Comparison of ENCODE assay signal across 27 cellular contexts in the genomic region with DNA sequence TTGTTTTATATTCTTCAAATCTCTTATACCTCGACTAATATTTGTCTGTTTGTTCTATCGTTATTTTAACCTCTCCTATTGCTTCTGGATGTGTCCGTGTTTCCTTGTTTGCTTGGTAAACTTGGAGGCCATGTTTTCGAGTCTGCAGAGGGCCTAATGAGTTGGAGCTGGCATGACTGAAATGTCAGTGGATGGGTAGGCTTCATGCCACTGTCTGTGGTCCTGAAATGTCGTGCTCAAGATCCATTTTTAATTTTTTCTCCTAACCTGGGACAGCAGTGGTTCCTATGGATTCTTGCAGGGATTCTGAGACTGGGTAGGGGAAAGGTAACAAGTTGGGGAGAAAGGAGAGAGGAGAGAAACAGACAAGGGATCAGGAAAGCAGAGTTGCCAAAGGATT. TPM values are rescaled to one million over a fixed set of nuclear protein-coding genes. Genes with fewer than 3 reads are reported as not detected.
DNase-seq lines count a peak whose midpoint lies in the region; ATAC-seq, FAIRE-seq and TF ChIP-seq lines count a peak whose summit lies in the region.
"Had no signal": no experiment of that assay in that cellular context is flagged by ENCODE, and none has a peak within 500 bp of the region (broad histone marks: within the 10 kb centered on the region; RNA-seq: fewer than 3 reads in every experiment).

No MANE protein-coding gene starts in this region.

- H3K56ac ChIP-seq in H9 (ENCODE audit: insufficient read length, low read depth, low read length) = no peak overlapping the region

- TF ChIP-seq RAD21 in A549 (conservative IDR thresholded peaks at IDR 0.05 in 1 of 2, IDR thresholded peaks at IDR 0.05 in 1 of 2) (no peak), Ishikawa (IDR thresholded peaks at IDR 0.05; ENCODE audit: low read depth) (no peak)

- POLR2A ChIA-PET in A549 (lab: Yijun Ruan, JAX) = no interaction called here

- no peak overlapping the region for H3K14ac ChIP-seq in H9 (ENCODE audit: insufficient read depth, low read length)

- no peak for TF ChIP-seq CTCF in A549 (IDR thresholded peaks at IDR 0.05)
- no peak for TF ChIP-seq CTCF in astrocyte of the spinal cord (IDR thresholded peaks at IDR 0.05; ENCODE audit: low read depth, low read length)
- TF ChIP-seq CTCF in fibroblast of pulmonary artery (IDR thresholded peaks at IDR 0.05; ENCODE audit: low read length, missing control alignments) = no peak
- no peak for TF ChIP-seq CTCF in H9 (conservative IDR thresholded peaks at IDR 0.05)
- no peak for TF ChIP-seq CTCF in coronary artery (IDR thresholded peaks at IDR 0.05)

- no peak overlapping the region for H3K9ac ChIP-seq in H9 (ENCODE audit: extremely low read depth, insufficient read length, low read length)

- no peak for ATAC-seq in A549
- ATAC-seq: activated T-cell treated with anti-CD3 and anti-CD28 coated beads, Interleukin-2, amount 50 U/mL, for 72 hours; foreskin keratinocyte; left ventricle myocardium superior; pancreas; T-helper 17 cell; upper lobe of right lung; WTC11 had no signal

- H3K9me3 ChIP-seq in A549 (no peaks in the 10 kb centered on the region), H9 (ENCODE audit: control insufficient read depth, low read depth, low read length) (no peaks in the 10 kb centered on the region)
- H3K9me3 ChIP-seq: pancreas, sigmoid colon, stomach, upper lobe of right lung had no signal

- no peak overlapping the region for H4K8ac ChIP-seq in H9 (replicated peaks; ENCODE audit: insufficient read length, low read depth, low read length)

- H3K27ac ChIP-seq in A549 (no peak overlapping the region), H9 (ENCODE audit: insufficient read length, low read depth, low read length) (no peak overlapping the region), coronary artery (no peak overlapping the region)
- H3K27ac ChIP-seq: foreskin keratinocyte, pancreas, sigmoid colon, stomach, upper lobe of right lung had no signal

- H3K4me1 Mint-ChIP-seq in H9 = no peaks in the 10 kb centered on the region
- H3K4me1 Mint-ChIP-seq: WTC11 had no signal

- H3T11ph ChIP-seq in H9 (ENCODE audit: low read length) = no peak overlapping the region

- H2AK5ac ChIP-seq in H9 (ENCODE audit: insufficient read length, low read length) = no peak overlapping the region

- no peak overlapping the region for H4K91ac ChIP-seq in H9 (ENCODE audit: insufficient read length, low read depth, low read length)

- H3K18ac ChIP-seq in H9 (ENCODE audit: insufficient read length, low read depth, low read length) = no peak overlapping the region

- no peak overlapping the region for H2BK12ac ChIP-seq in H9 (ENCODE audit: insufficient read length, low read depth, low read length)

- no peaks in the 10 kb centered on the region for H3K23me2 ChIP-seq in H9 (ENCODE audit: insufficient read length, low read depth, low read length, poor library complexity, severe bottlenecking)

- H3K27me3 Mint-ChIP-seq in H9 (ENCODE audit: low read depth) = peaks cover 7% of the 10 kb centered on the region; the same call in 1 of the 2 replicates
- H3K27me3 Mint-ChIP-seq: activated naive CD8-positive, alpha-beta T cell treated with anti-CD3 and anti-CD28 coated beads for 36 hours had no signal

- DNase-seq in A549 (ENCODE audit: low read depth in 1 of 2, low spot score in 1 of 2) (no peak), astrocyte of the spinal cord (ENCODE audit: low read depth, low spot score) (peak; percentile 5), fibroblast of pulmonary artery (ENCODE audit: low read depth) (peak; percentile 37), H9 (no peak), coronary artery (ENCODE audit: low spot score) (no peak), middle frontal gyrus (ENCODE audit: extremely low spot score, low spot score) (no peak)
- no peak for DNase-seq in stimulated activated CD4-positive, alpha-beta T cell treated with anti-CD3 and anti-CD28 coated beads, Interleukin-15, amount 100 ng/mL, for 24 hours
- DNase-seq: activated naive CD8-positive, alpha-beta T cell treated with anti-CD3 and anti-CD28 coated beads for 36 hours; activated T-cell treated with anti-CD3 and anti-CD28 coated beads, Interleukin-2, amount 50 U/mL, for 72 hours; CD4-positive, alpha-beta memory T cell; cerebellar nuclear complex; DMS53; foreskin keratinocyte; left ventricle myocardium superior; NCI-H1694 treated with DMSO at 0.1 percent for 48 hours; NCI-H345; pancreas; Right ventricle myocardium superior; sigmoid colon; stomach; T-helper 17 cell; upper lobe of right lung had no signal

- H3K4me3 Mint-ChIP-seq in H9 = no peak overlapping the region
- H3K4me3 Mint-ChIP-seq: activated naive CD8-positive, alpha-beta T cell treated with anti-CD3 and anti-CD28 coated beads for 36 hours; activated T-cell treated with anti-CD3 and anti-CD28 coated beads, Interleukin-2, amount 50 U/mL, for 72 hours; CD4-positive, alpha-beta memory T cell; T-helper 17 cell; WTC11 had no signal

- no peak overlapping the region for H2BK20ac ChIP-seq in H9 (ENCODE audit: low read depth, low read length, poor library complexity, severe bottlenecking)

- H3K79me2 ChIP-seq in H9 (ENCODE audit: insufficient read depth, low read length) = no peaks in the 10 kb centered on the region

- in situ Hi-C loops in astrocyte of the spinal cord (cut with HindIII; ENCODE audit: low sequenced_read_pairs) = no loop called here

- no peak overlapping the region for H3K27ac Mint-ChIP-seq in H9
- H3K27ac Mint-ChIP-seq: activated naive CD8-positive, alpha-beta T cell treated with anti-CD3 and anti-CD28 coated beads for 36 hours; activated T-cell treated with anti-CD3 and anti-CD28 coated beads, Interleukin-2, amount 50 U/mL, for 72 hours; CD4-positive, alpha-beta memory T cell; T-helper 17 cell; WTC11 had no signal

- FAIRE-seq in A549 (lab: Jason Lieb, UNC) = no peak
- FAIRE-seq: endometrium, GM18507, H54 had no signal

- H3K4me2 ChIP-seq in A549 = no peak overlapping the region
- no peak overlapping the region for H3K4me2 ChIP-seq in H9 (ENCODE audit: insufficient read depth, insufficient read length, low read length)

- no peak overlapping the region for H2BK120ac ChIP-seq in H9 (ENCODE audit: low read depth, low read length, poor library complexity, severe bottlenecking)

- H3K27me3 ChIP-seq in H9 (ENCODE audit: insufficient read depth, low read length) = no peaks in the 10 kb centered on the region
- H3K27me3 ChIP-seq: foreskin keratinocyte, pancreas, sigmoid colon, stomach, upper lobe of right lung had no signal

- H3K4me3 ChIP-seq in A549 (no peak overlapping the region), astrocyte of the spinal cord (ENCODE audit: low read depth, low read length) (no peak overlapping the region), fibroblast of pulmonary artery (replicated peaks; ENCODE audit: low read depth, low read length) (no peak overlapping the region), coronary artery (no peak overlapping the region)
- H3K4me3 ChIP-seq: pancreas, sigmoid colon, stomach, upper lobe of right lung had no signal

- H3K4me1 ChIP-seq in A549 = no peaks in the 10 kb centered on the region
- H3K4me1 ChIP-seq in H9 (ENCODE audit: insufficient read depth, low read length) = no peaks in the 10 kb centered on the region
- H3K4me1 ChIP-seq: foreskin keratinocyte, pancreas, upper lobe of right lung had no signal

- H4K20me1 ChIP-seq in H9 (ENCODE audit: control insufficient read depth, insufficient read depth, insufficient read length) = no peaks in the 10 kb centered on the region

- no peak overlapping the region for H3K4ac ChIP-seq in H9 (ENCODE audit: low read depth, low read length)

- no peaks in the 10 kb centered on the region for H3K9me3 Mint-ChIP-seq in H9
- H3K9me3 Mint-ChIP-seq: activated naive CD8-positive, alpha-beta T cell treated with anti-CD3 and anti-CD28 coated beads for 36 hours had no signal

- H2BK15ac ChIP-seq in H9 (ENCODE audit: low read depth, low read length) = no peak overlapping the region

- 1% methylated on average over 5 of the region's 5 CpGs for WGBS in A549 (ENCODE audit: missing lambda C conversion rate)
- whole genome bisulfite sequencing in H9 (ENCODE audit: extremely low coverage, insufficient read length, low lambda C conversion rate) = no CpG with 5 or more reads among the region's 5 CpGs

- H2BK5ac ChIP-seq in H9 (ENCODE audit: insufficient read length, low read length) = no peak overlapping the region

- TF ChIP-seq EP300 in A549 (IDR thresholded peaks at IDR 0.05) (no peak), Ishikawa (IDR thresholded peaks at IDR 0.05; ENCODE audit: borderline replicate concordance) (no peak)

- H2AFZ ChIP-seq in H9 (ENCODE audit: low read length) = no peak overlapping the region

- H4K5ac ChIP-seq in H9 (ENCODE audit: insufficient read length, low read depth, low read length) = no peak overlapping the region

- no peak for TF ChIP-seq POLR2A in A549 (IDR thresholded peaks at IDR 0.05; ENCODE audit: low read length)

- no peak overlapping the region for H3K23ac ChIP-seq in H9 (ENCODE audit: insufficient read length, low read depth, low read length)

- no peaks in the 10 kb centered on the region for H3K36me3 Mint-ChIP-seq in H9 (ENCODE audit: insufficient read depth in 1 of 3, low read depth in 3 of 3)
- H3K36me3 Mint-ChIP-seq: activated naive CD8-positive, alpha-beta T cell treated with anti-CD3 and anti-CD28 coated beads for 36 hours; CD4-positive, alpha-beta memory T cell; WTC11 had no signal

- CTCF ChIA-PET in A549 (lab: Yijun Ruan, JAX) = interaction anchor here (1.4 to 3.5 kb wide), 5 partner anchors 20 to 543 kb away, joined by 3 to 33 read pairs (median 12); partner anchors contain the start of gene GASK1A

- no peaks in the 10 kb centered on the region for H3K79me1 ChIP-seq in H9 (ENCODE audit: insufficient read depth, low read depth, low read length, poor library complexity, severe bottlenecking)

TF ChIP-seq in Ishikawa, 13 proteins besides CTCF, POLR2A, EP300 and RAD21 (continues in another document):
- TF ChIP-seq, protein P1, sequence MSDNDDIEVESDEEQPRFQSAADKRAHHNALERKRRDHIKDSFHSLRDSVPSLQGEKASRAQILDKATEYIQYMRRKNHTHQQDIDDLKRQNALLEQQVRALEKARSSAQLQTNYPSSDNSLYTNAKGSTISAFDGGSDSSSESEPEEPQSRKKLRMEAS (IDR thresholded peaks at IDR 0.05) = no peak

RNA-seq across cellular contexts. Expression of gene GASK1A, which starts 18.8 kb away (rescaled TPM):
- polyA plus RNA-seq in A549 (2011; rRNA removed) (not detected in 2 replicates), A549 (2017; fragmentation: RNase III; extraction: RNeasy Plus Mini Kit Qiagen cat#74134 plus additional on column Dnase treatment) (not detected in 3 replicates)
- not detected in 2 replicates for polyA plus RNA-seq in A549 (2012; cell fraction: cytosol; rRNA removed)
- not detected in 2 replicates for polyA plus RNA-seq in A549 (2012; cell fraction: nucleus; rRNA removed)
- not detected in 2 replicates for polyA minus RNA-seq in A549 (2011; rRNA and poly(A)+ RNA removed)
- 5.3 and 5.4 TPM in 2 replicates for total RNA-seq in H9 (2021)
- total RNA-seq: CD4-positive, alpha-beta memory T cell; T-helper 17 cell had no signal
- polyA plus RNA-seq: CD4-positive, alpha-beta memory T cell had no signal

RNA-seq across cellular contexts. Expression of gene ZNF662, which starts 54.3 kb away (rescaled TPM):
- polyA plus RNA-seq in A549 (2011; rRNA removed) (not detected in 2 replicates), A549 (2017; fragmentation: RNase III; extraction: RNeasy Plus Mini Kit Qiagen cat#74134 plus additional on column Dnase treatment) (not detected in 3 replicates)
- polyA plus RNA-seq in A549 (2012; cell fraction: cytosol; rRNA removed) = not detected in 2 replicates
- polyA plus RNA-seq in A549 (2012; cell fraction: nucleus; rRNA removed) = not detected in 2 replicates
- polyA minus RNA-seq in A549 (2011; rRNA and poly(A)+ RNA removed) = not detected in 2 replicates
- total RNA-seq in H9 (2021) = not detected in 2 replicates

Comparison
In these comparisons a context has a peak if more than half of its experiments do, and no peak if none do; other contexts are left out.
1. DNase-seq: peak in astrocyte of the spinal cord (single experiment) and fibroblast of pulmonary artery (single experiment); none in A549 (0 of 2), H9 (single experiment), coronary artery (single experiment), middle frontal gyrus (single experiment) and stimulated activated CD4-positive, alpha-beta T cell treated with anti-CD3 and anti-CD28 coated beads, Interleukin-15, amount 100 ng/mL, for 24 hours (single experiment).